In genomic region chr15:65304393-65305143, GRCh38 we compare ENCODE assay signal across 1 cellular context.
TF ChIP-seq lines count a peak whose summit lies in the region.

Gene RNU5B-1, plus strand, starts transcription at chr15:65304677.

TF ChIP-seq in HepG2, 621 proteins besides CTCF, POLR2A, EP300 and RAD21 (continued from another document and continues in another):
- TF ChIP-seq TIGD3 (CRISPR knock-in tag; IDR thresholded peaks at IDR 0.05; ENCODE audit: borderline replicate concordance): 0 out of 2 replicates have a peak, but pooled peaks have one; percentile 42
- TF ChIP-seq, protein P1, sequence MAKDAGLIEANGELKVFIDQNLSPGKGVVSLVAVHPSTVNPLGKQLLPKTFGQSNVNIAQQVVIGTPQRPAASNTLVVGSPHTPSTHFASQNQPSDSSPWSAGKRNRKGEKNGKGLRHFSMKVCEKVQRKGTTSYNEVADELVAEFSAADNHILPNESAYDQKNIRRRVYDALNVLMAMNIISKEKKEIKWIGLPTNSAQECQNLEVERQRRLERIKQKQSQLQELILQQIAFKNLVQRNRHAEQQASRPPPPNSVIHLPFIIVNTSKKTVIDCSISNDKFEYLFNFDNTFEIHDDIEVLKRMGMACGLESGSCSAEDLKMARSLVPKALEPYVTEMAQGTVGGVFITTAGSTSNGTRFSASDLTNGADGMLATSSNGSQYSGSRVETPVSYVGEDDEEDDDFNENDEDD (CRISPR knock-in tag; IDR thresholded peaks at IDR 0.05; ENCODE audit: borderline replicate concordance): no peak; the same call in 1 of the 2 replicates
- TF ChIP-seq MBD4 (IDR thresholded peaks at IDR 0.05; ENCODE audit: borderline replicate concordance, low read length): peak; percentile 98; the same call in 1 of the 2 replicates
- TF ChIP-seq ZNF639 (CRISPR knock-in tag; conservative IDR thresholded peaks at IDR 0.05): 0 out of 2 replicates have a peak, but pooled peaks have one; percentile 37
- TF ChIP-seq ZNF501 (CRISPR knock-in tag; IDR thresholded peaks at IDR 0.05): no peak; the same call in 1 of the 2 replicates
- no peak for TF ChIP-seq ZMAT3 (CRISPR knock-in tag; conservative IDR thresholded peaks at IDR 0.05)
- peak; percentile 37 for TF ChIP-seq MLX (CRISPR knock-in tag; IDR thresholded peaks at IDR 0.05)
- TF ChIP-seq ARID3A (IDR thresholded peaks at IDR 0.05; ENCODE audit: low read depth, low read length): peak; percentile 93
- TF ChIP-seq SMAD9 (CRISPR knock-in tag; IDR thresholded peaks at IDR 0.05): no peak
- no peak for TF ChIP-seq ATAD3A (CRISPR knock-in tag; IDR thresholded peaks at IDR 0.05)
- peak; percentile 78; the same call in 1 of the 2 replicates for TF ChIP-seq ZSCAN29 (CRISPR knock-in tag; conservative IDR thresholded peaks at IDR 0.05)
- TF ChIP-seq RXRB (CRISPR knock-in tag; IDR thresholded peaks at IDR 0.05; ENCODE audit: borderline replicate concordance): peak; percentile 78
- TF ChIP-seq JUND (CRISPR knock-in tag; IDR thresholded peaks at IDR 0.05): no peak
- TF ChIP-seq NR2F1 (CRISPR knock-in tag; IDR thresholded peaks at IDR 0.05): peak in 1 of 2 experiments; percentile 50; a peak in 1 of 4 replicates
- TF ChIP-seq HNRNPK (IDR thresholded peaks at IDR 0.05; ENCODE audit: low read depth, low read length, poor library complexity, severe bottlenecking): no peak
- peak; percentile 73; the same call in 1 of the 2 replicates for TF ChIP-seq SIX1 (CRISPR knock-in tag; IDR thresholded peaks at IDR 0.05; ENCODE audit: borderline replicate concordance)
- TF ChIP-seq SOX5 (CRISPR knock-in tag; IDR thresholded peaks at IDR 0.05; ENCODE audit: borderline replicate concordance): peak; percentile 65; the same call in 1 of the 2 replicates
- TF ChIP-seq ZBTB46 (CRISPR knock-in tag; IDR thresholded peaks at IDR 0.05; ENCODE audit: borderline replicate concordance): peak; percentile 54; the same call in 1 of the 2 replicates
- peak; percentile 54; the same call in 1 of the 2 replicates for TF ChIP-seq MIER2 (CRISPR knock-in tag; IDR thresholded peaks at IDR 0.05)
- TF ChIP-seq YEATS2 (CRISPR knock-in tag; IDR thresholded peaks at IDR 0.05; ENCODE audit: borderline replicate concordance): peak; percentile 62; the same call in 1 of the 2 replicates
- TF ChIP-seq MED8 (CRISPR knock-in tag; IDR thresholded peaks at IDR 0.05; ENCODE audit: insufficient replicate concordance): peak; percentile 99
- no peak for TF ChIP-seq ZNF546 (CRISPR knock-in tag; conservative IDR thresholded peaks at IDR 0.05)
- no peak for TF ChIP-seq ZNF451 (CRISPR knock-in tag; IDR thresholded peaks at IDR 0.05)
- TF ChIP-seq DMAP1 (CRISPR knock-in tag; IDR thresholded peaks at IDR 0.05): peak; percentile 82; the same call in 1 of the 2 replicates
- TF ChIP-seq ELF3 (CRISPR knock-in tag; IDR thresholded peaks at IDR 0.05): peak; percentile 56; the same call in 1 of the 2 replicates
- TF ChIP-seq, protein P2, sequence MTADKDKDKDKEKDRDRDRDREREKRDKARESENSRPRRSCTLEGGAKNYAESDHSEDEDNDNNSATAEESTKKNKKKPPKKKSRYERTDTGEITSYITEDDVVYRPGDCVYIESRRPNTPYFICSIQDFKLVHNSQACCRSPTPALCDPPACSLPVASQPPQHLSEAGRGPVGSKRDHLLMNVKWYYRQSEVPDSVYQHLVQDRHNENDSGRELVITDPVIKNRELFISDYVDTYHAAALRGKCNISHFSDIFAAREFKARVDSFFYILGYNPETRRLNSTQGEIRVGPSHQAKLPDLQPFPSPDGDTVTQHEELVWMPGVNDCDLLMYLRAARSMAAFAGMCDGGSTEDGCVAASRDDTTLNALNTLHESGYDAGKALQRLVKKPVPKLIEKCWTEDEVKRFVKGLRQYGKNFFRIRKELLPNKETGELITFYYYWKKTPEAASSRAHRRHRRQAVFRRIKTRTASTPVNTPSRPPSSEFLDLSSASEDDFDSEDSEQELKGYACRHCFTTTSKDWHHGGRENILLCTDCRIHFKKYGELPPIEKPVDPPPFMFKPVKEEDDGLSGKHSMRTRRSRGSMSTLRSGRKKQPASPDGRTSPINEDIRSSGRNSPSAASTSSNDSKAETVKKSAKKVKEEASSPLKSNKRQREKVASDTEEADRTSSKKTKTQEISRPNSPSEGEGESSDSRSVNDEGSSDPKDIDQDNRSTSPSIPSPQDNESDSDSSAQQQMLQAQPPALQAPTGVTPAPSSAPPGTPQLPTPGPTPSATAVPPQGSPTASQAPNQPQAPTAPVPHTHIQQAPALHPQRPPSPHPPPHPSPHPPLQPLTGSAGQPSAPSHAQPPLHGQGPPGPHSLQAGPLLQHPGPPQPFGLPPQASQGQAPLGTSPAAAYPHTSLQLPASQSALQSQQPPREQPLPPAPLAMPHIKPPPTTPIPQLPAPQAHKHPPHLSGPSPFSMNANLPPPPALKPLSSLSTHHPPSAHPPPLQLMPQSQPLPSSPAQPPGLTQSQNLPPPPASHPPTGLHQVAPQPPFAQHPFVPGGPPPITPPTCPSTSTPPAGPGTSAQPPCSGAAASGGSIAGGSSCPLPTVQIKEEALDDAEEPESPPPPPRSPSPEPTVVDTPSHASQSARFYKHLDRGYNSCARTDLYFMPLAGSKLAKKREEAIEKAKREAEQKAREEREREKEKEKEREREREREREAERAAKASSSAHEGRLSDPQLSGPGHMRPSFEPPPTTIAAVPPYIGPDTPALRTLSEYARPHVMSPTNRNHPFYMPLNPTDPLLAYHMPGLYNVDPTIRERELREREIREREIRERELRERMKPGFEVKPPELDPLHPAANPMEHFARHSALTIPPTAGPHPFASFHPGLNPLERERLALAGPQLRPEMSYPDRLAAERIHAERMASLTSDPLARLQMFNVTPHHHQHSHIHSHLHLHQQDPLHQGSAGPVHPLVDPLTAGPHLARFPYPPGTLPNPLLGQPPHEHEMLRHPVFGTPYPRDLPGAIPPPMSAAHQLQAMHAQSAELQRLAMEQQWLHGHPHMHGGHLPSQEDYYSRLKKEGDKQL (CRISPR knock-in tag; IDR thresholded peaks at IDR 0.05; ENCODE audit: low read depth): peak; percentile 46; the same call in 1 of the 2 replicates
- peak; percentile 69; the same call in 1 of the 2 replicates for TF ChIP-seq ZNF605 (CRISPR knock-in tag; IDR thresholded peaks at IDR 0.05)
- TF ChIP-seq ZNF777 (CRISPR knock-in tag; IDR thresholded peaks at IDR 0.05): peak; percentile 46; the same call in 1 of the 2 replicates
- no peak for TF ChIP-seq BHLHE40 (IDR thresholded peaks at IDR 0.05; ENCODE audit: low read length)
- 0 out of 2 replicates have a peak, but pooled peaks have one; percentile 33 for TF ChIP-seq JUN (CRISPR knock-in tag; IDR thresholded peaks at IDR 0.05)
- TF ChIP-seq MAX (IDR thresholded peaks at IDR 0.05): peak; percentile 12; the same call in 1 of the 2 replicates
- TF ChIP-seq CEBPG (CRISPR knock-in tag; IDR thresholded peaks at IDR 0.05): peak; percentile 38
- TF ChIP-seq NFIB (CRISPR knock-in tag; IDR thresholded peaks at IDR 0.05; ENCODE audit: borderline replicate concordance): no peak
- TF ChIP-seq ZNF570 (CRISPR knock-in tag; IDR thresholded peaks at IDR 0.05; ENCODE audit: borderline replicate concordance): peak; percentile 65; the same call in 1 of the 2 replicates
- no peak for TF ChIP-seq ZSCAN31 (CRISPR knock-in tag; IDR thresholded peaks at IDR 0.05; ENCODE audit: low read depth)
- no peak for TF ChIP-seq ZNF253 (CRISPR knock-in tag; IDR thresholded peaks at IDR 0.05; ENCODE audit: borderline replicate concordance)
- no peak for TF ChIP-seq ZNF616 (CRISPR knock-in tag; IDR thresholded peaks at IDR 0.05; ENCODE audit: low read depth)
- peak; percentile 86 for TF ChIP-seq RBFOX2 (IDR thresholded peaks at IDR 0.05; ENCODE audit: low read depth, low read length)
- TF ChIP-seq SATB2 (CRISPR knock-in tag; IDR thresholded peaks at IDR 0.05): no peak
- TF ChIP-seq SRSF1 (optimal IDR thresholded peaks at IDR 0.05; ENCODE audit: low read depth, low read length): no peak
- TF ChIP-seq STAG1 (CRISPR knock-in tag; IDR thresholded peaks at IDR 0.05): 0 out of 2 replicates have a peak, but pooled peaks have one; percentile 19
- TF ChIP-seq CBX1 (IDR thresholded peaks at IDR 0.05; ENCODE audit: low read depth): peak; percentile 99
- peak; percentile 58; the same call in 1 of the 2 replicates for TF ChIP-seq PRDM15 (CRISPR knock-in tag; IDR thresholded peaks at IDR 0.05)
- TF ChIP-seq ZNF670 (CRISPR knock-in tag; IDR thresholded peaks at IDR 0.05; ENCODE audit: borderline replicate concordance): peak; percentile 68; the same call in 1 of the 2 replicates
- peak; percentile 83 for TF ChIP-seq PPARG (CRISPR knock-in tag; conservative IDR thresholded peaks at IDR 0.05)
- no peak for TF ChIP-seq HDAC6 (IDR thresholded peaks at IDR 0.05; ENCODE audit: low read depth, low read length)
- TF ChIP-seq, protein P3, sequence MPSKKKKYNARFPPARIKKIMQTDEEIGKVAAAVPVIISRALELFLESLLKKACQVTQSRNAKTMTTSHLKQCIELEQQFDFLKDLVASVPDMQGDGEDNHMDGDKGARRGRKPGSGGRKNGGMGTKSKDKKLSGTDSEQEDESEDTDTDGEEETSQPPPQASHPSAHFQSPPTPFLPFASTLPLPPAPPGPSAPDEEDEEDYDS (CRISPR knock-in tag; IDR thresholded peaks at IDR 0.05): peak; percentile 99
